ENCODE assay signal across 1 cellular context in genomic region chr22:36796629-36797175, GRCh38.
TF ChIP-seq lines count a peak whose summit lies in the region.

No MANE protein-coding gene starts in this region.

TF ChIP-seq in GM23338, 12 proteins besides CTCF, POLR2A, EP300 and RAD21:
- TF ChIP-seq REST (IDR thresholded peaks at IDR 0.05; ENCODE audit: unreplicated experiment): no peak
- no peak for TF ChIP-seq POLR2AphosphoS5 (IDR thresholded peaks at IDR 0.05; ENCODE audit: low read depth)
- TF ChIP-seq ZNF462 (CRISPR knock-in tag; IDR thresholded peaks at IDR 0.05): no peak
- TF ChIP-seq ETS1 (IDR thresholded peaks at IDR 0.05): no peak
- no peak for TF ChIP-seq ZNF114 (CRISPR knock-in tag; IDR thresholded peaks at IDR 0.05)
- no peak for TF ChIP-seq JUNB (IDR thresholded peaks at IDR 0.05; ENCODE audit: unreplicated experiment)
- no peak for TF ChIP-seq CREB1 (CRISPR knock-in tag; IDR thresholded peaks at IDR 0.05; ENCODE audit: low read depth)
